8 cellular contexts compared by ENCODE assay signal in genomic region chr3:50189274-50189673, GRCh38. TPM values are rescaled to one million over a fixed set of nuclear protein-coding genes. Genes with fewer than 3 reads are reported as not detected.
A peak's percentile ranks its signal among the peaks of the same experiment; 100 is the strongest.
DNase-seq lines count a peak whose midpoint lies in the region; ATAC-seq and TF ChIP-seq lines count a peak whose summit lies in the region.

No MANE protein-coding gene starts in this region.

- TF ChIP-seq POLR2A in body of pancreas (IDR thresholded peaks at IDR 0.05) = no peak

- H3K4me2 ChIP-seq in DOHH2 (ENCODE audit: low read length) (no peak overlapping the region), PC-3 (ENCODE audit: low read length) (no peak overlapping the region)

- 0 to 4% methylated on average over 3 to 5 of the region's 5 CpGs for WGBS in body of pancreas, 2 donors

- H3K9me2 ChIP-seq in DOHH2 (replicated peaks; ENCODE audit: control insufficient read depth, low read length) = no peaks in the 10 kb centered on the region
- H3K9me2 ChIP-seq in PC-3 (replicated peaks; ENCODE audit: low read length) = no peaks in the 10 kb centered on the region

- DNase-seq in HUDEP-2 (lab: John Stamatoyannopoulos, UW; ENCODE audit: unreplicated experiment in 76 of 76) (peak in 70 of 76 experiments; percentile 11 to 83 (median 58)), PC-3 (peak; percentile 88), body of pancreas (peak; percentile 80 to 89 (median 82)), iPS-NIHi7 (ENCODE audit: extremely low spot score) (peak; percentile 86), posterior vena cava (ENCODE audit: low spot score) (no peak)
- DNase-seq in stimulated activated CD4-positive, alpha-beta T cell treated with anti-CD3 and anti-CD28 coated beads, Interleukin-1b, Interleukin-23, amount 100 ng/mL, for 48 hours = peak; percentile 43

- no peaks in the 10 kb centered on the region for H3K9me3 ChIP-seq in DOHH2 (ENCODE audit: control insufficient read depth, insufficient read depth, low read length)
- no peaks in the 10 kb centered on the region for H3K9me3 ChIP-seq in PC-3 (ENCODE audit: low read length)
- no peaks in the 10 kb centered on the region for H3K9me3 ChIP-seq in body of pancreas

- peaks cover 6% of the 10 kb centered on the region; the same call in 1 of the 2 replicates for H3K27me3 ChIP-seq in DOHH2 (ENCODE audit: control insufficient read depth, low read length)
- H3K27me3 ChIP-seq in PC-3 (ENCODE audit: low read length) = no peaks in the 10 kb centered on the region
- peaks cover 0 to 15% of the 10 kb centered on the region in 2 donors for H3K27me3 ChIP-seq in body of pancreas

- H3K4me1 ChIP-seq in DOHH2 (ENCODE audit: control insufficient read depth, low read length) (peaks cover 8% of the 10 kb centered on the region), PC-3 (ENCODE audit: insufficient read depth, low read length) (peaks cover 3% of the 10 kb centered on the region; the same call in 1 of the 2 replicates), body of pancreas (peaks cover 17% of the 10 kb centered on the region)

- POLR2A ChIA-PET in PC-3 (lab: Charles Lee; ENCODE audit: unreplicated experiment) = no interaction called here

- intact Hi-C loops in PC-3 (cut with micrococcal nuclease) = loop anchor here (1.0 kb wide), 1 partner anchor 34 kb away; the partner anchor contains the start of gene SEMA3F
- intact Hi-C loops in body of pancreas (cut with DNase I) = loop anchor here (5.0 kb wide), 1 partner anchor 67 kb away; no protein-coding TSS in a partner anchor
- intact Hi-C loops in posterior vena cava (cut with DNase I) = loop anchor here (1.0 to 2.0 kb wide), 2 partner anchors 66 to 68 kb away; no protein-coding TSS in a partner anchor

- ATAC-seq in PC-3 (peak; percentile 75), body of pancreas (peak; percentile 79), HG02610 (IDR thresholded peaks at IDR 0.05; ENCODE audit: unreplicated experiment) (no peak)

- H3K4me3 ChIP-seq in DOHH2 (ENCODE audit: low read length) = no peak overlapping the region
- H3K4me3 ChIP-seq in PC-3 (ENCODE audit: low read length) = no peak overlapping the region
- no peak overlapping the region for H3K4me3 ChIP-seq in body of pancreas

- H4K20me1 ChIP-seq in DOHH2 (ENCODE audit: control insufficient read depth, insufficient read depth, low read depth, low read length) (no peaks in the 10 kb centered on the region), PC-3 (ENCODE audit: low read length) (no peaks in the 10 kb centered on the region)

- H3K9ac ChIP-seq in PC-3 (ENCODE audit: low read length) = no peak overlapping the region

- H3K36me3 ChIP-seq in DOHH2 (ENCODE audit: control insufficient read depth, low read length) (no peaks in the 10 kb centered on the region), PC-3 (ENCODE audit: low read depth, low read length) (0 out of 2 replicates have a peak, but pooled peaks cover 5% of the 10 kb centered on the region), body of pancreas (replicated peaks in 1 of 2; ENCODE audit: insufficient read depth in 1 of 2, low read depth in 2 of 2) (no peaks in the 10 kb centered on the region)

- BruUV-seq in PC-3 (replicated peaks; lab: Mats Ljungman, UMichigan) = no TSS peak

- H3K27ac ChIP-seq in DOHH2 (ENCODE audit: low read depth, low read length) (no peak overlapping the region), PC-3 (ENCODE audit: low read length) (no peak overlapping the region), body of pancreas (no peak overlapping the region)

- H3K79me2 ChIP-seq in DOHH2 (ENCODE audit: control insufficient read depth, low read length) (no peaks in the 10 kb centered on the region), PC-3 (ENCODE audit: low read length) (no peaks in the 10 kb centered on the region)

- H3F3A ChIP-seq in DOHH2 (ENCODE audit: control insufficient read depth, insufficient read depth) = no peaks in the 10 kb centered on the region
- no peaks in the 10 kb centered on the region for H3F3A ChIP-seq in PC-3 (ENCODE audit: low read length, unreplicated experiment)

- CTCF ChIA-PET in PC-3 (lab: Charles Lee) = no interaction called here

- TF ChIP-seq CTCF in DOHH2 (IDR thresholded peaks at IDR 0.05; ENCODE audit: low read depth, low read length, poor library complexity, severe bottlenecking) (peak; percentile 69), PC-3 (conservative IDR thresholded peaks at IDR 0.05; ENCODE audit: low read depth, low read length) (peak; percentile 92), body of pancreas (IDR thresholded peaks at IDR 0.05) (peak; percentile 54 to 92 (median 76))

- H2AFZ ChIP-seq in PC-3 (ENCODE audit: low read length) = no peak overlapping the region

RNA-seq across cellular contexts. Expression of gene GNAT1, which starts 2.1 kb away (rescaled TPM):
- total RNA-seq in PC-3 (2014; rRNA removed) = 0.22 TPM in 1 of 2 replicates, not detected in the other
- total RNA-seq in body of pancreas = not detected
- not detected for total RNA-seq in posterior vena cava

RNA-seq across cellular contexts. Expression of gene SLC38A3, which starts 15.8 kb away (rescaled TPM):
- total RNA-seq in PC-3 (2014; rRNA removed) = 0.17 and 3.3 TPM in 2 replicates
- 10 to 100 TPM in 1 of 2 donors, 1 to 10 TPM in 1; 4.6 to 48.0 TPM for total RNA-seq in body of pancreas
- total RNA-seq in posterior vena cava = under 1 TPM; 0.37 to 0.62 TPM

RNA-seq across cellular contexts. Expression of gene SEMA3F, which starts 34.1 kb away (rescaled TPM):
- total RNA-seq in PC-3 (2014; rRNA removed) (47.3 and 50.5 TPM in 2 replicates), body of pancreas (10 to 100 TPM in 1 of 2 donors, 1 to 10 TPM in 1; 5.2 to 25.4 TPM), posterior vena cava (10 to 100 TPM; 27.8 to 48.0 TPM)

RNA-seq across cellular contexts. Expression of gene GNAI2, which starts 46.7 kb away (rescaled TPM):
- total RNA-seq in PC-3 (2014; rRNA removed) (221 and 254 TPM in 2 replicates), body of pancreas (10 to 100 TPM; 46.2 to 53.7 TPM), posterior vena cava (100 to 1,000 TPM; 261 to 265 TPM)
